9 cellular contexts compared by ENCODE assay signal in genomic region chr6:62283828-62284411, GRCh38. TPM values are rescaled to one million over a fixed set of nuclear protein-coding genes. Genes with fewer than 3 reads are reported as not detected.
DNase-seq lines count a peak whose midpoint lies in the region; ATAC-seq and TF ChIP-seq lines count a peak whose summit lies in the region.
"Had no signal": no experiment of that assay in that cellular context is flagged by ENCODE, and none has a peak within 500 bp of the region (broad histone marks: within the 10 kb centered on the region; RNA-seq: fewer than 3 reads in every experiment).

No MANE protein-coding gene starts in this region.

- no peak overlapping the region for H3K27ac Mint-ChIP-seq in activated CD8-positive, alpha-beta memory T cell treated with anti-CD3 and anti-CD28 coated beads, Interleukin-2, amount 10 ng/mL, durations not matched to agents 7 days and 5 days

- H4K20me1 ChIP-seq in mammary epithelial cell (ENCODE audit: insufficient read depth, low read length) = no peaks in the 10 kb centered on the region

- H3K27me3 Mint-ChIP-seq in activated CD8-positive, alpha-beta memory T cell treated with anti-CD3 and anti-CD28 coated beads, Interleukin-2, amount 10 ng/mL, durations not matched to agents 7 days and 5 days = peaks cover 17% of the 10 kb centered on the region

- no peaks in the 10 kb centered on the region for H3K4me1 ChIP-seq in mammary epithelial cell (ENCODE audit: insufficient read depth, low read length)
- H3K4me1 ChIP-seq in mucosa of descending colon (ENCODE audit: low read depth) = peaks cover 7% of the 10 kb centered on the region
- H3K4me1 ChIP-seq: SJCRH30 had no signal

- H3K9me3 ChIP-seq in mammary epithelial cell (replicated peaks; ENCODE audit: insufficient read depth, low read length) (peaks cover 8% of the 10 kb centered on the region), mucosa of descending colon (no peaks in the 10 kb centered on the region)
- H3K9me3 ChIP-seq: SJCRH30 had no signal

- DNase-seq in GM06990 (ENCODE audit: extremely low read depth, insufficient read length) (no peak), NAMALWA (ENCODE audit: low spot score) (peak; percentile 63), mammary epithelial cell (no peak), mucosa of descending colon (peak in 1 of 3 donors; percentile 62), NCI-H2107 treated with DMSO at 0.1 percent for 48 hours (lab: John Stamatoyannopoulos, UW; ENCODE audit: unreplicated experiment) (no peak)
- DNase-seq in activated CD8-positive, alpha-beta memory T cell treated with anti-CD3 and anti-CD28 coated beads, Interleukin-2, amount 10 ng/mL, durations not matched to agents 7 days and 5 days = no peak

- WGBS in mammary epithelial cell (ENCODE audit: low coverage, missing lambda C conversion rate) = 52% methylated on average over 2 of the region's 2 CpGs

- no peak overlapping the region for H2AFZ ChIP-seq in mammary epithelial cell (ENCODE audit: low read depth, low read length)

- H3K4me3 Mint-ChIP-seq in activated CD8-positive, alpha-beta memory T cell treated with anti-CD3 and anti-CD28 coated beads, Interleukin-2, amount 10 ng/mL, durations not matched to agents 7 days and 5 days = no peak overlapping the region

- intact Hi-C loops in mammary epithelial cell (cut with micrococcal nuclease) = no loop called here
- intact Hi-C loops in mucosa of descending colon (cut with DNase I, micrococcal nuclease) = no loop called here

- no peaks in the 10 kb centered on the region for H3K9me3 Mint-ChIP-seq in activated CD8-positive, alpha-beta memory T cell treated with anti-CD3 and anti-CD28 coated beads, Interleukin-2, amount 10 ng/mL, durations not matched to agents 7 days and 5 days (ENCODE audit: low read depth)

- no peaks in the 10 kb centered on the region for H3K4me1 Mint-ChIP-seq in activated CD8-positive, alpha-beta memory T cell treated with anti-CD3 and anti-CD28 coated beads, Interleukin-2, amount 10 ng/mL, durations not matched to agents 7 days and 5 days

- H3K27me3 ChIP-seq in GM06990 (replicated peaks; ENCODE audit: control insufficient read depth, insufficient read depth, low read length) (peaks cover 3% of the 10 kb centered on the region), mammary epithelial cell (ENCODE audit: insufficient read depth, low read length) (peaks cover 3% of the 10 kb centered on the region)
- H3K27me3 ChIP-seq: SJCRH30 had no signal

- in situ Hi-C loops in mammary epithelial cell (cut with MboI; ENCODE audit: low sequenced_read_pairs in 2 of 2) = no loop called here

- TF ChIP-seq CTCF in GM06990 (IDR thresholded peaks at IDR 0.05; ENCODE audit: insufficient read depth, low read length, poor library complexity, severe bottlenecking) (peak; percentile 59), mammary epithelial cell (conservative IDR thresholded peaks at IDR 0.05 in 1 of 2, IDR thresholded peaks at IDR 0.05 in 1 of 2; ENCODE audit: extremely low read depth in 1 of 2, insufficient read depth in 1 of 2, low read depth in 1 of 2, low read length in 2 of 2) (peak; percentile 45), mucosa of descending colon (IDR thresholded peaks at IDR 0.05) (peak; percentile 49)

- no peak overlapping the region for H3K9ac ChIP-seq in mammary epithelial cell (ENCODE audit: insufficient read depth, low read length)

- H3K4me2 ChIP-seq in mammary epithelial cell (ENCODE audit: insufficient read depth, low read depth, low read length) = no peak overlapping the region

- no peak overlapping the region for H3K27ac ChIP-seq in mammary epithelial cell (ENCODE audit: insufficient read depth, low read depth, low read length)
- H3K27ac ChIP-seq: SJCRH30 had no signal

- dilution Hi-C loops in mammary epithelial cell (cut with HindIII; ENCODE audit: low sequenced_read_pairs) = no loop called here

- H3K36me3 ChIP-seq in GM06990 (ENCODE audit: control insufficient read depth, insufficient read depth, low read length) (no peaks in the 10 kb centered on the region), mammary epithelial cell (ENCODE audit: insufficient read depth, low read length) (no peaks in the 10 kb centered on the region), mucosa of descending colon (ENCODE audit: low read depth) (no peaks in the 10 kb centered on the region)
- H3K36me3 ChIP-seq: SJCRH30 had no signal

- H3K4me3 ChIP-seq in GM06990 (replicated peaks; ENCODE audit: low read depth, low read length) (no peak overlapping the region), mammary epithelial cell (replicated peaks in 1 of 3; ENCODE audit: insufficient read depth in 1 of 3, low read depth in 2 of 3, low read length in 3 of 3) (no peak overlapping the region), mucosa of descending colon (no peak overlapping the region)
- H3K4me3 ChIP-seq: SJCRH30 had no signal

- CTCF ChIA-PET in mammary epithelial cell (lab: Charles Lee; ENCODE audit: low non-redundant PET) = no interaction called here
- CTCF ChIA-PET in activated CD8-positive, alpha-beta memory T cell treated with anti-CD3 and anti-CD28 coated beads, Interleukin-2, amount 10 ng/mL, durations not matched to agents 7 days and 5 days (lab: Charles Lee) = no interaction called here

- ATAC-seq in mucosa of descending colon (no peak), HG02798 (IDR thresholded peaks at IDR 0.05; ENCODE audit: poor library complexity, unreplicated experiment) (no peak), HG02840 (IDR thresholded peaks at IDR 0.05; ENCODE audit: low FRiP score, unreplicated experiment) (no peak)
- no peak for ATAC-seq in activated CD8-positive, alpha-beta memory T cell treated with anti-CD3 and anti-CD28 coated beads, Interleukin-2, amount 10 ng/mL, durations not matched to agents 7 days and 5 days

- no peaks in the 10 kb centered on the region for H3K79me2 ChIP-seq in mammary epithelial cell (ENCODE audit: insufficient read depth, low read length)

- no TSS peak for BruUV-seq in mammary epithelial cell (replicated peaks; lab: Mats Ljungman, UMichigan)

- H3K36me3 Mint-ChIP-seq in activated CD8-positive, alpha-beta memory T cell treated with anti-CD3 and anti-CD28 coated beads, Interleukin-2, amount 10 ng/mL, durations not matched to agents 7 days and 5 days = no peaks in the 10 kb centered on the region

RNA-seq across cellular contexts. Expression of gene KHDRBS2, which starts 2.1 kb away (rescaled TPM):
- not detected for total RNA-seq in mammary epithelial cell
- not detected for polyA plus RNA-seq in mammary epithelial cell
- not detected for polyA minus RNA-seq in mammary epithelial cell
- total RNA-seq in mucosa of descending colon = 1 to 10 TPM in 2 of 3 donors, under 1 TPM in 1; 0.82 to 2.9 (median 1.1) TPM
- total RNA-seq in activated CD8-positive, alpha-beta memory T cell treated with anti-CD3 and anti-CD28 coated beads, Interleukin-2, amount 10 ng/mL, durations not matched to agents 7 days and 5 days = not detected
- total RNA-seq: SJCRH30 had no signal
